Comparison of ENCODE assay signal across 1 cellular context in the genomic region with DNA sequence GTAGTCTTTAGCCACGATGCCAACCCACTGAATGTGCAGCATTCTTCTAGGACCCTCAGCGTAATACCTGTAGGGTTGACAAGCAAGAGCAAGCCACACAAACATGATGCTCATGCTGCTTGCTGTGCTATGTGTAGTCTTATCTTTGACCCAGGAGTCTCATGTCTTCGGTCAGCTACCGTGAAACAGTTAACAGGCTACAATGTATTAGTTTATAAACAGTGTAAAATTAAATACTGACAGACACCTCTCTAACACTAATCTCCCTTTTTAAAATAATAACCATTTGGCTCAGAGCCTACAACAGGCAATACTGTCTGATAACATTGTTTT.
TF ChIP-seq lines count a peak whose summit lies in the region.

No MANE protein-coding gene starts in this region.

TF ChIP-seq in H1, 55 proteins besides CTCF, POLR2A, EP300 and RAD21:
- TF ChIP-seq TEAD4 (IDR thresholded peaks at IDR 0.05; ENCODE audit: low read depth, low read length) (no peak), TAF7 (optimal IDR thresholded peaks at IDR 0.05; ENCODE audit: borderline replicate concordance, low read depth, low read length) (no peak), USF2 (IDR thresholded peaks at IDR 0.05; ENCODE audit: low read length) (no peak), KDM4A (IDR thresholded peaks at IDR 0.05; ENCODE audit: low read depth, low read length, severe bottlenecking) (no peak), EGR1 (IDR thresholded peaks at IDR 0.05; ENCODE audit: borderline replicate concordance, low read depth, low read length) (no peak), RNF2 (IDR thresholded peaks at IDR 0.05; ENCODE audit: borderline replicate concordance, low read depth, low read length, missing control alignments, poor library complexity, severe bottlenecking) (no peak), JUND (IDR thresholded peaks at IDR 0.05; ENCODE audit: low read length) (no peak), TCF12 (IDR thresholded peaks at IDR 0.05; ENCODE audit: low read depth, low read length) (no peak), RXRA (IDR thresholded peaks at IDR 0.05; ENCODE audit: insufficient read depth, low read depth, low read length) (no peak), NANOG (IDR thresholded peaks at IDR 0.05; ENCODE audit: insufficient read depth, low read depth, low read length, poor library complexity, severe bottlenecking) (no peak), RFX5 (IDR thresholded peaks at IDR 0.05; ENCODE audit: borderline replicate concordance, low read depth, low read length) (no peak), BCL11A (IDR thresholded peaks at IDR 0.05; ENCODE audit: low read depth in 2 of 2, low read length in 2 of 2) (no peak), CBX8 (IDR thresholded peaks at IDR 0.05; ENCODE audit: borderline replicate concordance, low read depth, low read length) (no peak), SIX5 (IDR thresholded peaks at IDR 0.05; ENCODE audit: low read depth, low read length) (no peak)
- TF ChIP-seq, protein P1, sequence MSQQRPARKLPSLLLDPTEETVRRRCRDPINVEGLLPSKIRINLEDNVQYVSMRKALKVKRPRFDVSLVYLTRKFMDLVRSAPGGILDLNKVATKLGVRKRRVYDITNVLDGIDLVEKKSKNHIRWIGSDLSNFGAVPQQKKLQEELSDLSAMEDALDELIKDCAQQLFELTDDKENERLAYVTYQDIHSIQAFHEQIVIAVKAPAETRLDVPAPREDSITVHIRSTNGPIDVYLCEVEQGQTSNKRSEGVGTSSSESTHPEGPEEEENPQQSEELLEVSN (IDR thresholded peaks at IDR 0.05): no peak
